33 cellular contexts compared by ENCODE assay signal in genomic region chr5:119010206-119010605, GRCh38.
"Had no signal": no experiment of that assay in that cellular context is flagged by ENCODE, and none has a peak within 500 bp of the region (broad histone marks: within the 10 kb centered on the region; RNA-seq: fewer than 3 reads in every experiment).

No MANE protein-coding gene starts in this region.

- ATAC-seq: activated CD8-positive, alpha-beta T cell treated with anti-CD3 and anti-CD28 coated beads for 36 hours; activated naive CD4-positive, alpha-beta T cell treated with anti-CD3 and anti-CD28 coated beads, Interleukin-2, amount 50 U/mL, for 72 hours; activated T-cell treated with anti-CD3 and anti-CD28 coated beads, Interleukin-2, amount 50 U/mL, for 4 hours; activated T-cell treated with anti-CD3 and anti-CD28 coated beads, Interleukin-2, amount 50 U/mL, for 72 hours; activated T-helper 17 cell treated with anti-CD3 and anti-CD28 coated beads, Interleukin-2, amount 50 U/mL, for 72 hours; body of pancreas had no signal

- DNase-seq: activated B cell treated with CpG ODN at 0.5 μM for 24 hours; activated CD4-positive, alpha-beta memory T cell treated with anti-CD3 and anti-CD28 coated beads for 36 hours; activated CD4-positive, alpha-beta T cell treated with anti-CD3 and anti-CD28 coated beads for 4 hours; activated CD4-positive, alpha-beta T cell treated with anti-CD3 and anti-CD28 coated beads, Interleukin-2, amount 10 ng/mL, durations not matched to agents 24 days and 14 days; activated CD4-positive, alpha-beta T cell treated with anti-CD3 and anti-CD28 coated beads, Interleukin-2, amount 50 U/mL, for 1 hour; activated CD4-positive, alpha-beta T cell treated with anti-CD3 and anti-CD28 coated beads, Interleukin-2, amount 50 U/mL, for 4 hours; activated CD4-positive, CD25-positive, alpha-beta regulatory T cell treated with anti-CD3 and anti-CD28 coated beads, Interleukin-2, amount 50 U/mL, for 72 hours; activated CD8-positive, alpha-beta memory T cell treated with anti-CD3 and anti-CD28 coated beads, Interleukin-2, amount 50 U/mL, for 4 hours; activated CD8-positive, alpha-beta T cell treated with anti-CD3 and anti-CD28 coated beads for 36 hours; activated effector memory CD4-positive, alpha-beta T cell treated with anti-CD3 and anti-CD28 coated beads, Interleukin-2, amount 50 U/mL, for 16 hours; activated gamma-delta T cell treated with Interleukin-2 at 50 U/mL for 16 hours; activated naive CD4-positive, alpha-beta T cell; activated naive CD4-positive, alpha-beta T cell treated with anti-CD3 and anti-CD28 coated beads for 36 hours; activated naive CD4-positive, alpha-beta T cell treated with anti-CD3 and anti-CD28 coated beads, Interleukin-2, amount 50 U/mL, for 16 hours; activated naive CD8-positive, alpha-beta T cell treated with anti-CD3 and anti-CD28 coated beads for 36 hours; activated T-cell treated with anti-CD3 and anti-CD28 coated beads for 4 hours; activated T-cell treated with anti-CD3 and anti-CD28 coated beads, Interleukin-2, amount 50 U/mL, for 1 hour; activated T-cell treated with anti-CD3 and anti-CD28 coated beads, Interleukin-2, amount 50 U/mL, for 4 hours; activated T-cell treated with anti-CD3 and anti-CD28 coated beads, Interleukin-2, amount 50 U/mL, for 72 hours; adrenal gland; amniotic stem cell; aorta; body of pancreas; brain microvascular endothelial cell; central memory CD4-positive, alpha-beta T cell; T-helper 1 cell; T-helper 2 cell; T-helper 9 cell had no signal

- H3K27ac ChIP-seq: adrenal gland, brain microvascular endothelial cell, breast epithelium had no signal

- FAIRE-seq: astrocyte, TTC549 had no signal

- H3K4me3 ChIP-seq: adrenal gland, body of pancreas, breast epithelium had no signal

- H3K36me3 ChIP-seq: adrenal gland, brain microvascular endothelial cell, breast epithelium had no signal

- H3K27me3 ChIP-seq: adrenal gland, body of pancreas, brain microvascular endothelial cell, breast epithelium had no signal

- H3K4me1 ChIP-seq: adrenal gland, breast epithelium had no signal

- H3K9me3 ChIP-seq: adrenal gland, body of pancreas, breast epithelium had no signal
